In genomic region chr7:1767524-1767923, GRCh38 we compare ENCODE assay signal across 16 cellular contexts.
DNase-seq lines count a peak whose midpoint lies in the region; ATAC-seq, FAIRE-seq and TF ChIP-seq lines count a peak whose summit lies in the region.
"Had no signal": no experiment of that assay in that cellular context is flagged by ENCODE, and none has a peak within 500 bp of the region (broad histone marks: within the 10 kb centered on the region; RNA-seq: fewer than 3 reads in every experiment).

No MANE protein-coding gene starts in this region.

- TF ChIP-seq POLR2A in H1 (IDR thresholded peaks at IDR 0.05; ENCODE audit: control extremely low read depth in 1 of 2, low read depth in 2 of 2, low read length in 2 of 2) = no peak
- TF ChIP-seq POLR2A in uterus (IDR thresholded peaks at IDR 0.05) = no peak

- no peak overlapping the region for H2BK12ac ChIP-seq in H1 (ENCODE audit: low read depth, low read length)

- H2BK5ac ChIP-seq in H1 (ENCODE audit: low read depth, low read length) = no peak overlapping the region

- no peak overlapping the region for H3K14ac ChIP-seq in H1 (ENCODE audit: insufficient read length)

- H3K4me1 ChIP-seq in right atrium auricular region (no peaks in the 10 kb centered on the region), H1 (replicated peaks in 1 of 4; ENCODE audit: control insufficient read depth in 3 of 4, insufficient read depth in 4 of 4, low read length in 3 of 4) (no peaks in the 10 kb centered on the region), osteoblast (ENCODE audit: insufficient read depth, low read length) (no peaks in the 10 kb centered on the region), uterus (no peaks in the 10 kb centered on the region)

- no peaks in the 10 kb centered on the region for H3K79me1 ChIP-seq in H1 (ENCODE audit: low read depth, low read length)

- no peak overlapping the region for H4K5ac ChIP-seq in H1 (ENCODE audit: insufficient read length, low read depth, low read length)

- intact Hi-C loops in Right ventricle myocardium superior (cut with DNase I) = loop anchor here (5.0 kb wide), 1 partner anchor 185 kb away; no protein-coding TSS in a partner anchor
- intact Hi-C loops in uterus (cut with DNase I; ENCODE audit: low total_unique reads) = no loop called here

- peaks cover 3 to 19% of the 10 kb centered on the region in 2 donors for H3K9me3 ChIP-seq in right atrium auricular region
- peaks cover 0 to 14% of the 10 kb centered on the region in 2 experiments; a peak in 2 of 4 replicates for H3K9me3 ChIP-seq in H1 (ENCODE audit: insufficient read depth in 2 of 2, low read depth in 1 of 2, low read length in 1 of 2)
- peaks cover 12% of the 10 kb centered on the region for H3K9me3 ChIP-seq in osteoblast (ENCODE audit: low read depth, low read length)
- H3K9me3 ChIP-seq in uterus = peaks cover 0 to 15% of the 10 kb centered on the region in 2 donors

- H3K36me3 ChIP-seq in right atrium auricular region = no peaks in the 10 kb centered on the region
- H3K36me3 ChIP-seq in H1 (ENCODE audit: control insufficient read depth in 2 of 4, insufficient read depth in 4 of 4, low read length in 3 of 4) = no peaks in the 10 kb centered on the region
- no peaks in the 10 kb centered on the region for H3K36me3 ChIP-seq in osteoblast (ENCODE audit: insufficient read depth, low read length)
- no peaks in the 10 kb centered on the region for H3K36me3 ChIP-seq in uterus

- H4K20me1 ChIP-seq in H1 (replicated peaks in 1 of 2; ENCODE audit: control insufficient read depth in 1 of 2, insufficient read depth in 2 of 2, low read length in 2 of 2) (peaks cover 0 to 1% of the 10 kb centered on the region in 2 experiments), osteoblast (ENCODE audit: insufficient read depth, low read length) (no peaks in the 10 kb centered on the region)

- no peak for TF ChIP-seq EP300 in H1 (IDR thresholded peaks at IDR 0.05; ENCODE audit: borderline replicate concordance in 1 of 2, low read depth in 2 of 2, low read length in 2 of 2)

- no peak overlapping the region for H2AK5ac ChIP-seq in H1 (ENCODE audit: low read depth, low read length)

- H3K23me2 ChIP-seq in H1 (ENCODE audit: low read depth, low read length) = no peaks in the 10 kb centered on the region; the same call in 1 of the 2 replicates

- no peak overlapping the region for H2BK120ac ChIP-seq in H1 (replicated peaks; ENCODE audit: low read depth, low read length)

- H4K91ac ChIP-seq in H1 (replicated peaks; ENCODE audit: insufficient read length, low read length) = no peak overlapping the region

- H3K79me2 ChIP-seq in H1 (ENCODE audit: control insufficient read depth in 1 of 2, insufficient read depth in 2 of 2, low read length in 2 of 2) = no peaks in the 10 kb centered on the region
- H3K79me2 ChIP-seq in osteoblast (ENCODE audit: insufficient read depth, low read length) = no peaks in the 10 kb centered on the region

- H2AFZ ChIP-seq in H1 (ENCODE audit: low read length) (no peak overlapping the region), osteoblast (ENCODE audit: low read length) (no peak overlapping the region)

- H3K9ac ChIP-seq in H1 (replicated peaks in 1 of 4; ENCODE audit: extremely low read depth in 1 of 4, low read depth in 3 of 4, low read length in 3 of 4) = no peak overlapping the region

- DNase-seq in Right ventricle myocardium superior = no peak
- DNase-seq in right atrium auricular region (ENCODE audit: low spot score) = no peak
- DNase-seq in NCI-H1694 (lab: John Stamatoyannopoulos, UW) = peak; percentile 5
- no peak for DNase-seq in H1 (ENCODE audit: low read depth in 1 of 2, low spot score in 2 of 2)
- DNase-seq in osteoblast (ENCODE audit: insufficient read length, low spot score, missing footprints) = peak; percentile 53
- DNase-seq in uterus = no peak
- DNase-seq in NK-92 (lab: John Stamatoyannopoulos, UW; ENCODE audit: unreplicated experiment) = no peak
- DNase-seq: activated CD4-positive, alpha-beta T cell treated with anti-CD3 and anti-CD28 coated beads, Interleukin-2, amount 10 ng/mL, durations not matched to agents 7 days and 5 days; activated naive CD8-positive, alpha-beta T cell treated with anti-CD3 and anti-CD28 coated beads, Interleukin-2, amount 50 U/mL, for 24 hours; activated T-cell treated with anti-CD3 and anti-CD28 coated beads, Interleukin-2, amount 50 U/mL, for 24 hours; cerebellar nuclear complex; HCEC 1CT; Kasumi-1; kidney glomerular epithelial cell; NCI-H2107 had no signal

- CTCF ChIA-PET in H1 (lab: Charles Lee; ENCODE audit: partially characterized antibody) = interaction anchor here (0.6 to 7.5 kb wide), 50 partner anchors 9 to 993 kb away, joined by 3 to 65 read pairs (median 3); no protein-coding TSS in a partner anchor

- H3K23ac ChIP-seq in H1 (ENCODE audit: insufficient read length) = no peak overlapping the region

- no peak overlapping the region for H2BK15ac ChIP-seq in H1 (ENCODE audit: low read length)

- peak in 1 of 2 donors; percentile 41 for TF ChIP-seq CTCF in right atrium auricular region (IDR thresholded peaks at IDR 0.05)
- TF ChIP-seq CTCF in H1 (IDR thresholded peaks at IDR 0.05; ENCODE audit: control extremely low read depth in 1 of 3, insufficient read depth in 1 of 3, low read depth in 1 of 3, low read length in 3 of 3) = peak; percentile 71 to 91 (median 78)
- no peak for TF ChIP-seq CTCF in osteoblast (IDR thresholded peaks at IDR 0.05; ENCODE audit: extremely low read depth, low read depth, low read length)
- TF ChIP-seq CTCF in uterus (IDR thresholded peaks at IDR 0.05) = no peak

- H3K27ac ChIP-seq in right atrium auricular region (no peak overlapping the region), H1 (ENCODE audit: low read depth, low read length) (no peak overlapping the region), osteoblast (ENCODE audit: low read depth, low read length) (no peak overlapping the region), uterus (no peak overlapping the region)

- H3K18ac ChIP-seq in H1 (ENCODE audit: extremely low read depth, low read length) = no peak overlapping the region

- H3K4me2 ChIP-seq in H1 (ENCODE audit: insufficient read depth in 1 of 2, low read depth in 2 of 2, low read length in 2 of 2) (no peak overlapping the region), osteoblast (ENCODE audit: insufficient read depth, low read length) (no peak overlapping the region)

- no peak for FAIRE-seq in H1 (lab: Jason Lieb, UNC)

- H3K27me3 ChIP-seq in right atrium auricular region (no peaks in the 10 kb centered on the region), H1 (replicated peaks in 1 of 4; ENCODE audit: control insufficient read depth in 3 of 4, extremely low read depth in 1 of 4, insufficient read depth in 3 of 4, low read length in 3 of 4) (0 out of 7 replicates have a peak, but pooled peaks cover 0 to 3% (median 0%) of the 10 kb centered on the region in 4 experiments), osteoblast (ENCODE audit: insufficient read depth, low read length) (no peaks in the 10 kb centered on the region), uterus (no peaks in the 10 kb centered on the region)

- 73% methylated on average over 10 of the region's 10 CpGs; no CpG with 5 or more reads in 1 of the 2 experiments for WGBS in H1 (ENCODE audit: extremely low coverage in 1 of 2, insufficient coverage in 1 of 2, insufficient read length in 1 of 2, insufficient replicate concordance in 2 of 2, low coverage in 1 of 2, low lambda C conversion rate in 2 of 2, missing lambda C conversion rate in 1 of 2), 2 experiments

- H3K4ac ChIP-seq in H1 (replicated peaks; ENCODE audit: insufficient read length, low read depth, low read length) = no peak overlapping the region

- H4K8ac ChIP-seq in H1 (ENCODE audit: extremely low read depth, insufficient read depth, low read length) = no peak overlapping the region

- H3K56ac ChIP-seq in H1 (replicated peaks; ENCODE audit: insufficient read length, low read depth, low read length) = no peak overlapping the region

- H2BK20ac ChIP-seq in H1 (ENCODE audit: low read length) = no peak overlapping the region

- ATAC-seq in Right ventricle myocardium superior (ENCODE audit: poor library complexity) = peak; percentile 41
- ATAC-seq in activated CD4-positive, CD25-positive, alpha-beta regulatory T cell treated with anti-CD3 and anti-CD28 coated beads, Interleukin-2, amount 50 U/mL, for 24 hours = no peak
- ATAC-seq: activated naive CD8-positive, alpha-beta T cell treated with anti-CD3 and anti-CD28 coated beads, Interleukin-2, amount 50 U/mL, for 24 hours had no signal

- POLR2A ChIA-PET in H1 (lab: Charles Lee; ENCODE audit: partially characterized antibody) = interaction anchor here (0.7 kb wide), 1 partner anchor 41 kb away, joined by 3 read pairs; no protein-coding TSS in a partner anchor

- TF ChIP-seq RAD21 in H1 (IDR thresholded peaks at IDR 0.05 in 1 of 2, conservative IDR thresholded peaks at IDR 0.05 in 1 of 2; ENCODE audit: low read depth in 2 of 2, low read length in 2 of 2) = peak; percentile 66 to 78

- H3K4me3 ChIP-seq in right atrium auricular region (no peak overlapping the region), H1 (ENCODE audit: extremely low read depth in 1 of 4, insufficient read depth in 2 of 4, low read depth in 3 of 4, low read length in 4 of 4) (no peak overlapping the region), osteoblast (ENCODE audit: insufficient read depth, low read length) (no peak overlapping the region), uterus (no peak overlapping the region)

TF ChIP-seq in H1, 55 proteins besides CTCF, POLR2A, EP300 and RAD21:
- TF ChIP-seq HDAC2 (IDR thresholded peaks at IDR 0.05; ENCODE audit: borderline replicate concordance in 1 of 2, low read depth in 2 of 2, low read length in 2 of 2) (no peak), GABPA (IDR thresholded peaks at IDR 0.05; ENCODE audit: borderline replicate concordance, insufficient read depth, low read length) (peak; percentile 30; the same call in 1 of the 2 replicates), SP4 (IDR thresholded peaks at IDR 0.05; ENCODE audit: low read length) (no peak), ZNF274 (IDR thresholded peaks at IDR 0.05; ENCODE audit: borderline replicate concordance, extremely low read depth, low read length) (no peak), BRCA1 (IDR thresholded peaks at IDR 0.05; ENCODE audit: low read depth, low read length) (no peak), SP2 (IDR thresholded peaks at IDR 0.05; ENCODE audit: low read length) (no peak), JUN (IDR thresholded peaks at IDR 0.05; ENCODE audit: low read depth, low read length) (no peak)
TF ChIP-seq in H1: peak in this region for 1.

Comparison
In these comparisons a context has a peak if more than half of its experiments do, and no peak if none do; other contexts are left out.
1. DNase-seq: peak in NCI-H1694 (single experiment) and osteoblast (single experiment); none in Right ventricle myocardium superior (single experiment), right atrium auricular region (single experiment), H1 (0 of 2), uterus (0 of 2) and NK-92 (single experiment).
2. CTCF ChIP-seq: peak in H1 (3 of 3); none in osteoblast (single experiment) and uterus (0 of 4).